19 cellular contexts compared by ENCODE assay signal in the genomic region with DNA sequence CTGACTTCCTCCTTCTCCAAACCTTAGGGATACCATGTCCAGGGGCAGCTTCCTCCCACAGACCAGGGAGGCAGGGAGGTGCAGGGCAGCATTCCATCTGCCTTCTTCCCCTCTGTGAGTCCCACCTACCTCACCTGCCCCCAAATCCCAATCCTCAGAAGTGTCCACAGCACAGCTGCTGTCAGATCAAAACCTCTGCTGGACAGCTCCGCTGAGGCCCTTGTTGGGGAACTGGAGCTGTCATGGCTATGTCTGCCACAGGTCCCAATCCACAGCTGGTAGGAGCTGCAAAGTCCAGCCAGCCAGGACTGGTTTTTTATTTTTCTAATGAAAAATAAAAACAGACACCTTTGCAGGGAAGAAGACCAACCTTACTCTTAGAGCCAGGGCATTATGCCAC. TPM values are rescaled to one million over a fixed set of nuclear protein-coding genes. Genes with fewer than 3 reads are reported as not detected.
DNase-seq lines count a peak whose midpoint lies in the region; ATAC-seq, FAIRE-seq and TF ChIP-seq lines count a peak whose summit lies in the region.
"Had no signal": no experiment of that assay in that cellular context is flagged by ENCODE, and none has a peak within 500 bp of the region (broad histone marks: within the 10 kb centered on the region; RNA-seq: fewer than 3 reads in every experiment).

No MANE protein-coding gene starts in this region.

- H3K4me3 ChIP-seq in GM23338 (no peak overlapping the region), GM12878 (no peak overlapping the region)

- H3K79me2 ChIP-seq in GM23338 (replicated peaks; ENCODE audit: insufficient read depth), result no peaks in the 10 kb centered on the region
- no peaks in the 10 kb centered on the region for H3K79me2 ChIP-seq in GM12878 (ENCODE audit: control insufficient read depth, insufficient read depth, low read length)

- SMC1A ChIA-PET in GM12878 (lab: Charles Lee; ENCODE audit: uncharacterized antibody, unreplicated experiment), result interaction anchor here (0.6 kb wide), 1 partner anchor 1927 kb away, joined by 3 read pairs; no protein-coding TSS in a partner anchor

- H4K20me1 ChIP-seq in GM23338 (replicated peaks; ENCODE audit: insufficient read depth) (no peaks in the 10 kb centered on the region), GM12878 (ENCODE audit: control insufficient read depth, insufficient read depth) (no peaks in the 10 kb centered on the region)

- H3K4me1 ChIP-seq in GM23338 (ENCODE audit: insufficient read depth), result no peaks in the 10 kb centered on the region
- no peaks in the 10 kb centered on the region for H3K4me1 ChIP-seq in GM12878 (ENCODE audit: control insufficient read depth, insufficient read depth, low read length)

- peak; percentile 69 for ATAC-seq in GM23338
- no peak for ATAC-seq in GM12878
- no peak for ATAC-seq in stimulated activated effector memory CD8-positive, alpha-beta T cell treated with anti-CD3 and anti-CD28 coated beads, Interleukin-12 subunit alpha, Interleukin-12 subunit beta, amount 100 ng/mL, for 72 hours
- no peak for ATAC-seq in HG02870 (IDR thresholded peaks at IDR 0.05; ENCODE audit: unreplicated experiment)

- DNase-seq in AG08395 (ENCODE audit: low spot score), result peak; percentile 9
- DNase-seq in GM23338 (ENCODE audit: low spot score), result peak; percentile 18
- no peak for DNase-seq in GM12878 (ENCODE audit: low read depth, low spot score)
- peak; percentile 65 for DNase-seq in iPS-NIHi7 (ENCODE audit: extremely low spot score)
- no peak for DNase-seq in NCI-H1436 treated with DMSO at 0.1 percent for 48 hours (lab: John Stamatoyannopoulos, UW)
- no peak for DNase-seq in activated CD4-positive, alpha-beta memory T cell treated with anti-CD3 and anti-CD28 coated beads for 36 hours
- no peak for DNase-seq in stimulated activated effector memory CD8-positive, alpha-beta T cell treated with anti-CD3 and anti-CD28 coated beads, Interleukin-12 subunit alpha, Interleukin-12 subunit beta, amount 100 ng/mL, for 72 hours (ENCODE audit: low spot score in 2 of 2)
- DNase-seq: ACHN, COR-L47, HFFc6, NCI-H1048, NCI-H146, NCI-H2081, NCI-H510A treated with DMSO at 0.1 percent for 48 hours, SHP77 had no signal

- H3K27me3 ChIP-seq in GM23338 (ENCODE audit: insufficient read depth) (no peaks in the 10 kb centered on the region), GM12878 (replicated peaks in 1 of 2; ENCODE audit: control insufficient read depth in 2 of 2, insufficient read depth in 2 of 2, low read length in 1 of 2) (peaks cover 1 to 5% of the 10 kb centered on the region in 2 experiments; a peak in 3 of 4 replicates)

- H3K27me3 Mint-ChIP-seq in GM23338 (ENCODE audit: insufficient read depth, low read depth, poor library complexity), result peaks cover 16% of the 10 kb centered on the region
- peaks cover 21% of the 10 kb centered on the region for H3K27me3 Mint-ChIP-seq in activated CD4-positive, alpha-beta memory T cell treated with anti-CD3 and anti-CD28 coated beads for 36 hours

- no peaks in the 10 kb centered on the region for H3K9me2 ChIP-seq in GM23338 (ENCODE audit: insufficient read depth)

- RAD21 ChIA-PET in GM12878 (lab: Charles Lee; ENCODE audit: unreplicated experiment), result no interaction called here

- no peak for TF ChIP-seq RAD21 in GM12878 (IDR thresholded peaks at IDR 0.05; ENCODE audit: insufficient read depth, low read depth, low read length)

- H3K27ac ChIP-seq in GM23338 (ENCODE audit: low read depth) (no peak overlapping the region), GM12878 (ENCODE audit: control insufficient read depth, insufficient read depth) (no peak overlapping the region)

- intact Hi-C loops in GM12878 (cut with micrococcal nuclease; ENCODE audit: unreplicated experiment), result no loop called here
- intact Hi-C loops in activated CD4-positive, alpha-beta memory T cell treated with anti-CD3 and anti-CD28 coated beads for 36 hours (cut with micrococcal nuclease), result no loop called here

- POLR2A ChIA-PET in GM12878 (lab: Charles Lee), result no interaction called here
- POLR2A ChIA-PET in activated CD4-positive, alpha-beta memory T cell treated with anti-CD3 and anti-CD28 coated beads for 36 hours (lab: Charles Lee), result no interaction called here

- H3K4me2 ChIP-seq in GM23338 (no peak overlapping the region), GM12878 (ENCODE audit: control insufficient read depth, insufficient read depth) (no peak overlapping the region)

- H3K4me1 Mint-ChIP-seq in GM23338, result no peaks in the 10 kb centered on the region
- H3K4me1 Mint-ChIP-seq in activated CD4-positive, alpha-beta memory T cell treated with anti-CD3 and anti-CD28 coated beads for 36 hours (ENCODE audit: low read depth), result no peaks in the 10 kb centered on the region
- no peaks in the 10 kb centered on the region for H3K4me1 Mint-ChIP-seq in stimulated activated effector memory CD8-positive, alpha-beta T cell treated with anti-CD3 and anti-CD28 coated beads, Interleukin-12 subunit alpha, Interleukin-12 subunit beta, amount 100 ng/mL, for 72 hours

- CTCF ChIA-PET in GM12878 (lab: Yijun Ruan, JAX), result no interaction called here
- CTCF ChIA-PET in activated CD4-positive, alpha-beta memory T cell treated with anti-CD3 and anti-CD28 coated beads for 36 hours (lab: Charles Lee), result no interaction called here

- no peak for FAIRE-seq in GM12878 (lab: Jason Lieb, UNC)
- FAIRE-seq: RCC 7860 had no signal

- H3F3A ChIP-seq in GM23338 (replicated peaks; ENCODE audit: low read depth), result no peaks in the 10 kb centered on the region

- no peak overlapping the region for H3K27ac Mint-ChIP-seq in GM23338
- H3K27ac Mint-ChIP-seq in activated CD4-positive, alpha-beta memory T cell treated with anti-CD3 and anti-CD28 coated beads for 36 hours, result no peak overlapping the region
- no peak overlapping the region for H3K27ac Mint-ChIP-seq in stimulated activated effector memory CD8-positive, alpha-beta T cell treated with anti-CD3 and anti-CD28 coated beads, Interleukin-12 subunit alpha, Interleukin-12 subunit beta, amount 100 ng/mL, for 72 hours
- H3K27ac Mint-ChIP-seq: HFFc6 had no signal

- H3K4me3 Mint-ChIP-seq in GM23338, result no peak overlapping the region
- no peak overlapping the region for H3K4me3 Mint-ChIP-seq in activated CD4-positive, alpha-beta memory T cell treated with anti-CD3 and anti-CD28 coated beads for 36 hours
- no peak overlapping the region for H3K4me3 Mint-ChIP-seq in stimulated activated effector memory CD8-positive, alpha-beta T cell treated with anti-CD3 and anti-CD28 coated beads, Interleukin-12 subunit alpha, Interleukin-12 subunit beta, amount 100 ng/mL, for 72 hours
- H3K4me3 Mint-ChIP-seq: HFFc6 had no signal

- TF ChIP-seq CTCF in GM23338 (conservative IDR thresholded peaks at IDR 0.05; ENCODE audit: low read depth in 2 of 2), result no peak
- no peak for TF ChIP-seq CTCF in GM12878 (IDR thresholded peaks at IDR 0.05 in 2 of 3, conservative IDR thresholded peaks at IDR 0.05 in 1 of 3; ENCODE audit: control insufficient read depth in 2 of 3, extremely low read depth in 1 of 3, insufficient read depth in 1 of 3, low read depth in 3 of 3, low read length in 3 of 3)

- H3K36me3 ChIP-seq in GM23338 (ENCODE audit: insufficient read depth) (no peaks in the 10 kb centered on the region), GM12878 (ENCODE audit: control insufficient read depth in 2 of 2, insufficient read depth in 2 of 2, low read length in 1 of 2) (no peaks in the 10 kb centered on the region)

- TF ChIP-seq POLR2A in GM12878 (IDR thresholded peaks at IDR 0.05; ENCODE audit: low read depth, low read length), result no peak

- no TSS peak for BruUV-seq in GM12878 (replicated peaks; lab: Mats Ljungman, UMichigan)

- no peaks in the 10 kb centered on the region for H3K9me3 Mint-ChIP-seq in GM23338
- H3K9me3 Mint-ChIP-seq in activated CD4-positive, alpha-beta memory T cell treated with anti-CD3 and anti-CD28 coated beads for 36 hours, result no peaks in the 10 kb centered on the region
- H3K9me3 Mint-ChIP-seq in stimulated activated effector memory CD8-positive, alpha-beta T cell treated with anti-CD3 and anti-CD28 coated beads, Interleukin-12 subunit alpha, Interleukin-12 subunit beta, amount 100 ng/mL, for 72 hours, result no peaks in the 10 kb centered on the region
- H3K9me3 Mint-ChIP-seq: HFFc6 had no signal

- TF ChIP-seq EP300 in GM12878 (IDR thresholded peaks at IDR 0.05; ENCODE audit: borderline replicate concordance in 1 of 2, control insufficient read depth in 1 of 2, low read depth in 2 of 2, low read length in 2 of 2), result no peak

- H2AFZ ChIP-seq in GM23338 (no peak overlapping the region), GM12878 (ENCODE audit: control insufficient read depth, low read depth, low read length) (no peak overlapping the region)

- in situ Hi-C loops in GM12878 (cut with MboI), result no loop called here

- H3K9ac ChIP-seq in GM12878 (ENCODE audit: control insufficient read depth, insufficient read depth, low read length), result no peak overlapping the region

- WGBS in GM12878 (ENCODE audit: insufficient coverage, insufficient replicate concordance, low lambda C conversion rate, missing lambda C conversion rate), result 54% methylated on average over 1 of the region's 1 CpG

- no peaks in the 10 kb centered on the region for H3K36me3 Mint-ChIP-seq in GM23338 (ENCODE audit: low read depth)
- no peaks in the 10 kb centered on the region for H3K36me3 Mint-ChIP-seq in activated CD4-positive, alpha-beta memory T cell treated with anti-CD3 and anti-CD28 coated beads for 36 hours
- H3K36me3 Mint-ChIP-seq in stimulated activated effector memory CD8-positive, alpha-beta T cell treated with anti-CD3 and anti-CD28 coated beads, Interleukin-12 subunit alpha, Interleukin-12 subunit beta, amount 100 ng/mL, for 72 hours, result no peaks in the 10 kb centered on the region

- no peaks in the 10 kb centered on the region for H3K9me3 ChIP-seq in GM12878 (replicated peaks; ENCODE audit: control insufficient read depth, insufficient read depth, low read length)

RNA-seq across cellular contexts. Expression of a gene that starts 40.7 kb away (rescaled TPM):
- not detected in 2 replicates for total RNA-seq in GM23338 (2014; rRNA removed; shearing (Covaris generic))
- polyA plus RNA-seq in GM23338 (2016; fragmentation: Nextera tagmentation; extraction: Ambion mirVana), result not detected in 2 replicates
- not detected in 2 replicates for total RNA-seq in GM12878 (2013; cell fraction: nucleolus; rRNA removed)
- not detected in 2 replicates for total RNA-seq in GM12878 (2014; rRNA removed)
- not detected in 2 replicates for total RNA-seq in GM12878 (2014; rRNA removed; fragmentation: Illumina TruSeq; extraction: Trizol)
- total RNA-seq in GM12878 (2021), result not detected in 2 replicates
- polyA plus RNA-seq in GM12878 (2011; ENCODE audit: low read depth), result not detected
- polyA plus RNA-seq in GM12878 (2011; rRNA removed), result not detected in 2 replicates
- not detected in 2 replicates for polyA plus RNA-seq in GM12878 (2011; cell fraction: cytosol; rRNA removed)
- not detected in 2 replicates for polyA plus RNA-seq in GM12878 (2011; cell fraction: nucleus; rRNA removed)
- not detected in 2 replicates for polyA plus RNA-seq in GM12878 (2012)
- polyA plus RNA-seq in GM12878 (2014; fragmentation: Illumina TruSeq; extraction: Trizol), result not detected in 2 replicates
- not detected for polyA plus RNA-seq in GM12878 (2014; fragmentation: Nextera tagmentation; extraction: Ambion mirVana)
- not detected in 2 replicates for polyA plus RNA-seq in GM12878 (2014; rRNA removed)
- polyA plus RNA-seq in GM12878 (2016; fragmentation: Nextera tagmentation; extraction: Ambion mirVana), result not detected
- not detected in 2 replicates for polyA minus RNA-seq in GM12878 (2011; rRNA and poly(A)+ RNA removed)
- polyA minus RNA-seq in GM12878 (2011; cell fraction: cytosol; rRNA and poly(A)+ RNA removed), result not detected in 2 replicates
- polyA minus RNA-seq in GM12878 (2011; cell fraction: nucleus; rRNA and poly(A)+ RNA removed), result not detected in 2 replicates
- total RNA-seq in activated CD4-positive, alpha-beta memory T cell treated with anti-CD3 and anti-CD28 coated beads for 36 hours, result not detected
- total RNA-seq: Daoy, HFFc6, MCF 10A had no signal

Comparison
In these comparisons a context has a peak if more than half of its experiments do, and no peak if none do; other contexts are left out.
1. DNase-seq: peak in AG08395 (single experiment), GM23338 (single experiment) and iPS-NIHi7 (single experiment); none in GM12878 (single experiment), NCI-H1436 treated with DMSO at 0.1 percent for 48 hours (single experiment), activated CD4-positive, alpha-beta memory T cell treated with anti-CD3 and anti-CD28 coated beads for 36 hours (single experiment) and stimulated activated effector memory CD8-positive, alpha-beta T cell treated with anti-CD3 and anti-CD28 coated beads, Interleukin-12 subunit alpha, Interleukin-12 subunit beta, amount 100 ng/mL, for 72 hours (0 of 2).